In genomic region chr4:1248262-1249147, GRCh38 we compare ENCODE assay signal across 8 cellular contexts. TPM values are rescaled to one million over a fixed set of nuclear protein-coding genes. Genes with fewer than 3 reads are reported as not detected.
DNase-seq lines count a peak whose midpoint lies in the region; ATAC-seq and TF ChIP-seq lines count a peak whose summit lies in the region.

CTBP1 (minus strand) TSS chr4:1249130; CDS start chr4:1241331, 7,799 bp downstream.

- H3K9me3 Mint-ChIP-seq in brain = peaks cover 5 to 32% (median 24%) of the 10 kb centered on the region in 5 experiments

- H3K4me1 Mint-ChIP-seq in brain = peaks cover 71% of the 10 kb centered on the region

- H3K27me3 ChIP-seq in iPS-18a (ENCODE audit: control insufficient read depth, insufficient read depth, low read length) = no peaks in the 10 kb centered on the region
- no peaks in the 10 kb centered on the region for H3K27me3 ChIP-seq in skeletal muscle satellite cell (ENCODE audit: control insufficient read depth, insufficient read depth, low read length)

- H3K27ac ChIP-seq in iPS-18a (ENCODE audit: low read length) = no peak within 1 kb of the TSS

- H3K9ac ChIP-seq in iPS-18a (ENCODE audit: low read length) = peak within 1 kb of the TSS; percentile 88
- peak within 1 kb of the TSS; percentile 91 for H3K9ac ChIP-seq in skeletal muscle satellite cell (ENCODE audit: low read depth, low read length)

- peaks cover 42% of the 10 kb centered on the region for H3K36me3 Mint-ChIP-seq in brain

- peak within 1 kb of the TSS; percentile 97 for H3K4me2 ChIP-seq in skeletal muscle satellite cell (ENCODE audit: low read length)

- H3K9me3 ChIP-seq in iPS-18a (ENCODE audit: control insufficient read depth, low read depth, low read length) (peaks cover 23% of the 10 kb centered on the region), skeletal muscle satellite cell (replicated peaks; ENCODE audit: low read length) (peaks cover 6% of the 10 kb centered on the region)

- H3K4me1 ChIP-seq in iPS-18a (ENCODE audit: control insufficient read depth, low read depth, low read length) = peaks cover 11% of the 10 kb centered on the region
- H3K4me1 ChIP-seq in skeletal muscle satellite cell (ENCODE audit: control insufficient read depth, insufficient read depth, low read length) = peaks cover 47% of the 10 kb centered on the region

- no peak for TF ChIP-seq CTCF in brain (conservative IDR thresholded peaks at IDR 0.05)

- H3K27ac Mint-ChIP-seq in brain = peak within 1 kb of the TSS; percentile 75 to 99 (median 96)

- H3K36me3 ChIP-seq in iPS-18a (ENCODE audit: control insufficient read depth, low read depth, low read length) (no peaks in the 10 kb centered on the region), skeletal muscle satellite cell (ENCODE audit: insufficient read depth, low read length) (peaks cover 13% of the 10 kb centered on the region)

- H3K4me3 ChIP-seq in iPS-18a (ENCODE audit: low read length) (peak within 1 kb of the TSS; percentile 75), skeletal muscle satellite cell (ENCODE audit: low read length) (peak within 1 kb of the TSS; percentile 81)

- DNase-seq in DMS79 treated with DMSO at 0.1 percent for 48 hours (lab: John Stamatoyannopoulos, UW) (peak; percentile 28), DMS79 (lab: John Stamatoyannopoulos, UW) (no peak), NCI-H187 treated with DMSO at 0.1 percent for 48 hours (lab: John Stamatoyannopoulos, UW) (peak; percentile 11), UCSD-AML1 (lab: John Stamatoyannopoulos, UW; ENCODE audit: unreplicated experiment) (peak; percentile 90)

- H3K27me3 Mint-ChIP-seq in brain = peaks cover 8% of the 10 kb centered on the region

- H3K4me3 Mint-ChIP-seq in brain = peak within 1 kb of the TSS; percentile 87 to 92 (median 90)

- peak; percentile 48 for ATAC-seq in HG02970 (IDR thresholded peaks at IDR 0.05; ENCODE audit: low FRiP score, unreplicated experiment)

RNA-seq across cellular contexts. Expression of gene CTBP1, which starts in this region (rescaled TPM):
- 208 TPM for polyA plus RNA-seq in brain (ENCODE audit: insufficient read depth, low read depth, low replicate concordance)
- 182 and 202 TPM in 2 replicates for total RNA-seq in skeletal muscle satellite cell (2012; rRNA removed)
